Comparison of ENCODE assay signal across 20 cellular contexts in the genomic region with DNA sequence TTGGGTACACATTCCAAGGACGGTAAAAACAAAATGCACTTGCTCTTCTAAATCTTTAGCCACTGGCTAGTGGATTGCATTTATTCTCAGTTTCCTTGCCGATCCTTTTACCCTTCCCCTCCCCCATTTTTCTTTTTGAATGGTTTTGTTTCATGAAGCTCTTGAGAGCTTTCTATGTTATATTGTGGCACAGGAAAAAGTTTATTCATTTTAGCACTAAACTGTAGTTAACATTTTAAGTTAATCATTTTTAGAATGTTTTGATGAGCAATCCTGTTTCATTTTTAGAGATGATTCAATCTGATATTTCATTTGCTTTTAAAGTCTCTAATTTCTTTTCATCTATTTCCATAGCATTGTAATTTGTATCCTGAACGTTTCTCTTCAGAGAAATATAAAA. TPM values are rescaled to one million over a fixed set of nuclear protein-coding genes. Genes with fewer than 3 reads are reported as not detected.
A peak's percentile ranks its signal among the peaks of the same experiment; 100 is the strongest.
DNase-seq lines count a peak whose midpoint lies in the region; ATAC-seq and TF ChIP-seq lines count a peak whose summit lies in the region.
"Had no signal": no experiment of that assay in that cellular context is flagged by ENCODE, and none has a peak within 500 bp of the region (broad histone marks: within the 10 kb centered on the region; RNA-seq: fewer than 3 reads in every experiment).

No MANE protein-coding gene starts in this region.

- no peaks in the 10 kb centered on the region for H3K27me3 ChIP-seq in skeletal muscle satellite cell (ENCODE audit: control insufficient read depth, insufficient read depth, low read length)
- H3K27me3 ChIP-seq: tibial artery had no signal

- H3K4me1 ChIP-seq in skeletal muscle satellite cell (ENCODE audit: control insufficient read depth, insufficient read depth, low read length): peaks cover 28% of the 10 kb centered on the region
- H3K4me1 ChIP-seq: prostate gland had no signal

- H3K36me3 ChIP-seq in skeletal muscle satellite cell (ENCODE audit: insufficient read depth, low read length): peaks cover 4% of the 10 kb centered on the region
- H3K36me3 ChIP-seq: prostate gland, tibial artery had no signal

- H3K9ac ChIP-seq in skeletal muscle satellite cell (ENCODE audit: low read depth, low read length): no peak overlapping the region

- intact Hi-C loops in activated CD8-positive, alpha-beta T cell treated with anti-CD3 and anti-CD28 coated beads for 36 hours (cut with micrococcal nuclease): no loop called here

- H3K27ac Mint-ChIP-seq in activated CD8-positive, alpha-beta T cell treated with anti-CD3 and anti-CD28 coated beads for 36 hours: no peak overlapping the region
- no peak overlapping the region for H3K27ac Mint-ChIP-seq in activated CD8-positive, alpha-beta T cell treated with anti-CD3 and anti-CD28 coated beads, Interleukin-2, amount 10 ng/mL, durations not matched to agents 7 days and 5 days
- no peak overlapping the region for H3K27ac Mint-ChIP-seq in activated naive CD8-positive, alpha-beta T cell treated with anti-CD3 and anti-CD28 coated beads, Interleukin-2, amount 50 U/mL, for 24 hours
- H3K27ac Mint-ChIP-seq: activated CD4-positive, alpha-beta T cell treated with anti-CD3 and anti-CD28 coated beads, Interleukin-2, amount 10 ng/mL, durations not matched to agents 7 days and 5 days; CD14-positive monocyte; nephron progenitor cell had no signal

- TF ChIP-seq CTCF in activated CD8-positive, alpha-beta T cell treated with anti-CD3 and anti-CD28 coated beads for 36 hours (IDR thresholded peaks at IDR 0.05): no peak

- peak; percentile 74 for ATAC-seq in activated CD8-positive, alpha-beta T cell treated with anti-CD3 and anti-CD28 coated beads for 36 hours
- ATAC-seq in activated CD8-positive, alpha-beta T cell treated with anti-CD3 and anti-CD28 coated beads, Interleukin-2, amount 10 ng/mL, durations not matched to agents 7 days and 5 days: no peak
- peak; percentile 41 for ATAC-seq in GM21619 (IDR thresholded peaks at IDR 0.05; ENCODE audit: unreplicated experiment)
- peak; percentile 67 for ATAC-seq in activated naive CD8-positive, alpha-beta T cell treated with anti-CD3 and anti-CD28 coated beads, Interleukin-2, amount 50 U/mL, for 24 hours

- H3K4me3 ChIP-seq in skeletal muscle satellite cell (ENCODE audit: low read length): no peak overlapping the region
- H3K4me3 ChIP-seq: prostate gland, tibial artery had no signal

- H3K4me3 Mint-ChIP-seq in activated CD8-positive, alpha-beta T cell treated with anti-CD3 and anti-CD28 coated beads for 36 hours: no peak overlapping the region
- no peak overlapping the region for H3K4me3 Mint-ChIP-seq in activated CD8-positive, alpha-beta T cell treated with anti-CD3 and anti-CD28 coated beads, Interleukin-2, amount 10 ng/mL, durations not matched to agents 7 days and 5 days
- H3K4me3 Mint-ChIP-seq in activated naive CD8-positive, alpha-beta T cell treated with anti-CD3 and anti-CD28 coated beads, Interleukin-2, amount 50 U/mL, for 24 hours: no peak overlapping the region
- H3K4me3 Mint-ChIP-seq: activated CD4-positive, alpha-beta T cell treated with anti-CD3 and anti-CD28 coated beads, Interleukin-2, amount 10 ng/mL, durations not matched to agents 7 days and 5 days; CD14-positive monocyte; IgD-negative memory B cell; nephron progenitor cell had no signal

- no peak for DNase-seq in activated CD8-positive, alpha-beta T cell treated with anti-CD3 and anti-CD28 coated beads for 36 hours
- DNase-seq in activated CD8-positive, alpha-beta T cell treated with anti-CD3 and anti-CD28 coated beads, Interleukin-2, amount 10 ng/mL, durations not matched to agents 7 days and 5 days: no peak
- no peak for DNase-seq in activated naive CD8-positive, alpha-beta T cell treated with anti-CD3 and anti-CD28 coated beads, Interleukin-2, amount 50 U/mL, for 24 hours
- DNase-seq in activated gamma-delta T cell (lab: John Stamatoyannopoulos, UW): no peak
- DNase-seq in NCI-H128 (lab: John Stamatoyannopoulos, UW; ENCODE audit: unreplicated experiment): no peak
- DNase-seq in glomerular visceral epithelial cell (ENCODE audit: extremely low spot score): no peak
- DNase-seq: activated CD4-positive, alpha-beta T cell treated with anti-CD3 and anti-CD28 coated beads, Interleukin-2, amount 10 ng/mL, durations not matched to agents 7 days and 5 days; aorta; DMS79; effector memory CD4-positive, alpha-beta T cell; mesendoderm; NCI-H1930; NCI-H510A; nephron progenitor cell; tibial artery had no signal

- H3K9me3 Mint-ChIP-seq in activated CD8-positive, alpha-beta T cell treated with anti-CD3 and anti-CD28 coated beads for 36 hours: no peaks in the 10 kb centered on the region
- no peaks in the 10 kb centered on the region for H3K9me3 Mint-ChIP-seq in activated CD8-positive, alpha-beta T cell treated with anti-CD3 and anti-CD28 coated beads, Interleukin-2, amount 10 ng/mL, durations not matched to agents 7 days and 5 days (ENCODE audit: insufficient read depth)
- H3K9me3 Mint-ChIP-seq in activated naive CD8-positive, alpha-beta T cell treated with anti-CD3 and anti-CD28 coated beads, Interleukin-2, amount 50 U/mL, for 24 hours: no peaks in the 10 kb centered on the region
- H3K9me3 Mint-ChIP-seq: activated CD4-positive, alpha-beta T cell treated with anti-CD3 and anti-CD28 coated beads, Interleukin-2, amount 10 ng/mL, durations not matched to agents 7 days and 5 days; CD14-positive monocyte; IgD-negative memory B cell; nephron progenitor cell had no signal

- H3K9me3 ChIP-seq in skeletal muscle satellite cell (replicated peaks; ENCODE audit: low read length): no peaks in the 10 kb centered on the region
- H3K9me3 ChIP-seq: prostate gland, tibial artery had no signal

- CTCF ChIA-PET in activated CD8-positive, alpha-beta T cell treated with anti-CD3 and anti-CD28 coated beads for 36 hours (lab: Charles Lee): interaction anchor here (0.6 to 1.2 kb wide), 6 partner anchors 10 to 148 kb away, joined by 3 to 6 read pairs (median 4); no protein-coding TSS in a partner anchor
- CTCF ChIA-PET in activated CD8-positive, alpha-beta T cell treated with anti-CD3 and anti-CD28 coated beads, Interleukin-2, amount 10 ng/mL, durations not matched to agents 7 days and 5 days (lab: Charles Lee): interaction anchor here (0.7 to 3.1 kb wide), 4 partner anchors 8 to 311 kb away, joined by 3 to 10 read pairs (median 4); a partner anchor contains a TSS

- POLR2A ChIA-PET in activated CD8-positive, alpha-beta T cell treated with anti-CD3 and anti-CD28 coated beads for 36 hours (lab: Charles Lee): interaction anchor here (4.1 kb wide), 1 partner anchor 23 kb away, joined by 35 read pairs; a partner anchor contains a TSS
- POLR2A ChIA-PET in activated CD8-positive, alpha-beta T cell treated with anti-CD3 and anti-CD28 coated beads, Interleukin-2, amount 10 ng/mL, durations not matched to agents 7 days and 5 days (lab: Charles Lee): interaction anchor here (0.7 to 1.3 kb wide), 2 partner anchors 9 to 24 kb away, joined by 3 to 6 read pairs; a partner anchor contains a TSS

- H3K4me2 ChIP-seq in skeletal muscle satellite cell (ENCODE audit: low read length): peak overlapping the region; percentile 55

- H3K36me3 Mint-ChIP-seq in activated CD8-positive, alpha-beta T cell treated with anti-CD3 and anti-CD28 coated beads for 36 hours (ENCODE audit: low read depth): no peaks in the 10 kb centered on the region
- no peaks in the 10 kb centered on the region for H3K36me3 Mint-ChIP-seq in activated CD8-positive, alpha-beta T cell treated with anti-CD3 and anti-CD28 coated beads, Interleukin-2, amount 10 ng/mL, durations not matched to agents 7 days and 5 days (ENCODE audit: low read depth)
- H3K36me3 Mint-ChIP-seq in activated naive CD8-positive, alpha-beta T cell treated with anti-CD3 and anti-CD28 coated beads, Interleukin-2, amount 50 U/mL, for 24 hours (ENCODE audit: low read depth): no peaks in the 10 kb centered on the region
- H3K36me3 Mint-ChIP-seq: CD14-positive monocyte, IgD-negative memory B cell had no signal

- H3K27me3 Mint-ChIP-seq in activated CD8-positive, alpha-beta T cell treated with anti-CD3 and anti-CD28 coated beads for 36 hours: no peaks in the 10 kb centered on the region
- no peaks in the 10 kb centered on the region for H3K27me3 Mint-ChIP-seq in activated CD8-positive, alpha-beta T cell treated with anti-CD3 and anti-CD28 coated beads, Interleukin-2, amount 10 ng/mL, durations not matched to agents 7 days and 5 days (ENCODE audit: low read depth)
- no peaks in the 10 kb centered on the region for H3K27me3 Mint-ChIP-seq in activated naive CD8-positive, alpha-beta T cell treated with anti-CD3 and anti-CD28 coated beads, Interleukin-2, amount 50 U/mL, for 24 hours
- H3K27me3 Mint-ChIP-seq: activated CD4-positive, alpha-beta T cell treated with anti-CD3 and anti-CD28 coated beads, Interleukin-2, amount 10 ng/mL, durations not matched to agents 7 days and 5 days; IgD-negative memory B cell had no signal

- H3K4me1 Mint-ChIP-seq in activated CD8-positive, alpha-beta T cell treated with anti-CD3 and anti-CD28 coated beads for 36 hours (ENCODE audit: low read depth): peaks cover 39% of the 10 kb centered on the region
- H3K4me1 Mint-ChIP-seq in activated CD8-positive, alpha-beta T cell treated with anti-CD3 and anti-CD28 coated beads, Interleukin-2, amount 10 ng/mL, durations not matched to agents 7 days and 5 days (ENCODE audit: low read depth): peaks cover 25% of the 10 kb centered on the region
- H3K4me1 Mint-ChIP-seq in activated naive CD8-positive, alpha-beta T cell treated with anti-CD3 and anti-CD28 coated beads, Interleukin-2, amount 50 U/mL, for 24 hours: peaks cover 51% of the 10 kb centered on the region
- H3K4me1 Mint-ChIP-seq: nephron progenitor cell had no signal

RNA-seq across cellular contexts. Expression of a gene that starts 24.0 kb away (rescaled TPM):
- 10 to 100 TPM; 28.4 to 29.7 TPM for total RNA-seq in activated CD8-positive, alpha-beta T cell treated with anti-CD3 and anti-CD28 coated beads for 36 hours
- total RNA-seq in activated CD8-positive, alpha-beta T cell treated with anti-CD3 and anti-CD28 coated beads, Interleukin-2, amount 10 ng/mL, durations not matched to agents 7 days and 5 days: 10 to 100 TPM; 38.3 to 39.3 TPM
- 58.8 and 80.6 TPM in 2 replicates for total RNA-seq in skeletal muscle satellite cell (2012; rRNA removed)
